ENCODE assay signal across 17 cellular contexts in the genomic region with DNA sequence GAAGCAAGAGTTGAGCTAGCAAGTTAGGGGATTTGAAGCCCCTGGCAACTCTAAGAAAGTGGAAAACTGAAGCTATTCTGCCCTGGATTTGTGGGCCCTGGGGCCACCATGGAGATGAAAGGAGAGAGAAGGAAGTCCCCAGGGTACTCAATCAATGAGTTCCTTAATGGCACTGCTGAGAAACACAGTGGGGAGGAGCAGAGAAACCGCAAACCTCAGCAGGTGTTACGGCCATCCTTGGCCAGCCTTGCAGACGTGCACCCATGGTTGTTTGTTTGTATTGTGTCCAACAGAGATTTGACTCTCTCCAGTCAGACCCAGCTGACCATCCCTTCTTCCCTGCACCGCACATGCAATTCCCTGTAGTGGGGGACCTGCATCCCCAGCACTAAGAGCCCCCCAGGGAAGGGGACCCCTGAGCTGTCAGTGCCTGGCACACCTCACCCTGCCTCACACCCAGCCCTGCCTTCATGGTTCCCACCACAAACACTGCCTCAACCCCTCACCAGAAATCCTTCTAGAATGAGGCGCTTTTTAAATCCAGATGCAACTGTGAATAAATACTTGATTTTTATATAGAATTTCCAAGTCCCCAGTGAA.
A peak's percentile ranks its signal among the peaks of the same experiment; 100 is the strongest.
DNase-seq lines count a peak whose midpoint lies in the region; ATAC-seq, FAIRE-seq and TF ChIP-seq lines count a peak whose summit lies in the region.
"Had no signal": no experiment of that assay in that cellular context is flagged by ENCODE, and none has a peak within 500 bp of the region (broad histone marks: within the 10 kb centered on the region; RNA-seq: fewer than 3 reads in every experiment).

No MANE protein-coding gene starts in this region.

- H3K4me1 ChIP-seq in effector memory CD4-positive, alpha-beta T cell (ENCODE audit: control insufficient read depth, insufficient read depth, low read length, poor library complexity, severe bottlenecking): no peaks in the 10 kb centered on the region

- no peak overlapping the region for H3K27ac ChIP-seq in effector memory CD4-positive, alpha-beta T cell (ENCODE audit: insufficient read depth, low read length, poor library complexity, severe bottlenecking)
- H3K27ac ChIP-seq: dorsolateral prefrontal cortex had no signal

- DNase-seq in GM12865 (ENCODE audit: low read depth) (peak; percentile 9), RCC 7860 (ENCODE audit: low spot score) (peak; percentile 49), DMS153 (lab: John Stamatoyannopoulos, UW) (no peak), amygdala (lab: John Stamatoyannopoulos, UW) (no peak)
- DNase-seq in activated naive CD4-positive, alpha-beta T cell treated with anti-CD3 and anti-CD28 coated beads, Interleukin-2, amount 50 U/mL, for 16 hours: no peak
- no peak for DNase-seq in effector memory CD4-positive, alpha-beta T cell
- DNase-seq: activated CD4-positive, alpha-beta T cell treated with anti-CD3 and anti-CD28 coated beads, Interleukin-2, amount 50 U/mL, for 4 hours; dorsolateral prefrontal cortex; NCI-H1048; NCI-H524 treated with DMSO at 0.1 percent for 48 hours; Right ventricle myocardium superior; T-helper 9 cell had no signal

- no peaks in the 10 kb centered on the region for H3K36me3 ChIP-seq in effector memory CD4-positive, alpha-beta T cell (ENCODE audit: control insufficient read depth, insufficient read depth, low read length)

- FAIRE-seq in RCC 7860 (lab: Jason Lieb, UNC): no peak
- FAIRE-seq: astrocyte, GM12891 had no signal

- H3K4me3 ChIP-seq in GM12865 (ENCODE audit: low read depth, low read length): no peak overlapping the region
- no peak overlapping the region for H3K4me3 ChIP-seq in effector memory CD4-positive, alpha-beta T cell (ENCODE audit: insufficient read depth, low read depth, low read length, poor library complexity, severe bottlenecking)
- H3K4me3 ChIP-seq: dorsolateral prefrontal cortex, lung had no signal

- ATAC-seq in GM19468 (IDR thresholded peaks at IDR 0.05; ENCODE audit: extremely low read depth, unreplicated experiment) (peak; percentile 33), HG03097 (IDR thresholded peaks at IDR 0.05; ENCODE audit: low FRiP score, unreplicated experiment) (peak; percentile 73)

- H3K27me3 ChIP-seq in effector memory CD4-positive, alpha-beta T cell (replicated peaks; ENCODE audit: control insufficient read depth, insufficient read depth, low read length, poor library complexity, severe bottlenecking): no peaks in the 10 kb centered on the region

- TF ChIP-seq CTCF in GM12865 (IDR thresholded peaks at IDR 0.05; ENCODE audit: insufficient read depth, low read depth, low read length, missing control alignments): no peak

- no peaks in the 10 kb centered on the region for H3K9me3 ChIP-seq in effector memory CD4-positive, alpha-beta T cell (ENCODE audit: control insufficient read depth, low read length)

Comparison
In these comparisons a context has a peak if more than half of its experiments do, and no peak if none do; other contexts are left out.
1. DNase-seq: peak in GM12865 (single experiment) and RCC 7860 (single experiment); none in DMS153 (single experiment), activated naive CD4-positive, alpha-beta T cell treated with anti-CD3 and anti-CD28 coated beads, Interleukin-2, amount 50 U/mL, for 16 hours (single experiment), effector memory CD4-positive, alpha-beta T cell (0 of 3) and amygdala (0 of 56).